In genomic region chr11:60195923-60196368, GRCh38 we compare ENCODE assay signal across 13 cellular contexts. TPM values are rescaled to one million over a fixed set of nuclear protein-coding genes. Genes with fewer than 3 reads are reported as not detected.
DNase-seq lines count a peak whose midpoint lies in the region; ATAC-seq and TF ChIP-seq lines count a peak whose summit lies in the region.
"Had no signal": no experiment of that assay in that cellular context is flagged by ENCODE, and none has a peak within 500 bp of the region (broad histone marks: within the 10 kb centered on the region; RNA-seq: fewer than 3 reads in every experiment).

No MANE protein-coding gene starts in this region.

- H3K4me1 Mint-ChIP-seq in nephron: no peaks in the 10 kb centered on the region
- H3K4me1 Mint-ChIP-seq: central memory CD8-positive, alpha-beta T cell had no signal

- H3K36me3 ChIP-seq in OCI-LY3 (replicated peaks; ENCODE audit: low read depth, low read length) (peaks cover 14% of the 10 kb centered on the region), esophagus squamous epithelium (no peaks in the 10 kb centered on the region)
- H3K36me3 ChIP-seq: neutrophil had no signal

- H4K20me1 ChIP-seq in OCI-LY3 (ENCODE audit: insufficient read depth, low read length): no peaks in the 10 kb centered on the region

- TF ChIP-seq CTCF in GM12865 (IDR thresholded peaks at IDR 0.05; ENCODE audit: insufficient read depth, low read depth, low read length, missing control alignments): no peak
- no peak for TF ChIP-seq CTCF in OCI-LY3 (IDR thresholded peaks at IDR 0.05; ENCODE audit: low read depth, low read length)
- TF ChIP-seq CTCF in nephron (IDR thresholded peaks at IDR 0.05; ENCODE audit: unreplicated experiment in 3 of 3): no peak
- no peak for TF ChIP-seq CTCF in esophagus squamous epithelium (IDR thresholded peaks at IDR 0.05)

- H3K27ac Mint-ChIP-seq in nephron: peak overlapping the region in 2 of 3 experiments; percentile 50 to 76

- H3K27me3 Mint-ChIP-seq in nephron (ENCODE audit: low read depth): no peaks in the 10 kb centered on the region

- 69% methylated on average over 4 of the region's 4 CpGs for WGBS in esophagus squamous epithelium, 2 donors

- TF ChIP-seq POLR2A in esophagus squamous epithelium (IDR thresholded peaks at IDR 0.05): no peak

- peaks cover 11% of the 10 kb centered on the region for H3K9me3 Mint-ChIP-seq in nephron
- H3K9me3 Mint-ChIP-seq: central memory CD8-positive, alpha-beta T cell had no signal

- peak overlapping the region; percentile 50; the same call in 1 of the 2 replicates for H2AFZ ChIP-seq in OCI-LY3 (ENCODE audit: low read depth, low read length)

- intact Hi-C loops in esophagus squamous epithelium (cut with DNase I): no loop called here

- no peak overlapping the region for H3K4me3 Mint-ChIP-seq in nephron
- H3K4me3 Mint-ChIP-seq: central memory CD8-positive, alpha-beta T cell had no signal

- H3K4me1 ChIP-seq in OCI-LY3 (ENCODE audit: low read length): peaks cover 22% of the 10 kb centered on the region
- no peaks in the 10 kb centered on the region for H3K4me1 ChIP-seq in esophagus squamous epithelium

- ATAC-seq in GM21390 (IDR thresholded peaks at IDR 0.05; ENCODE audit: unreplicated experiment): peak; percentile 62
- ATAC-seq in HG02884 (IDR thresholded peaks at IDR 0.05; ENCODE audit: unreplicated experiment): no peak

- H3K9ac ChIP-seq in OCI-LY3 (ENCODE audit: low read length): no peak overlapping the region

- H3K9me3 ChIP-seq in OCI-LY3 (ENCODE audit: insufficient read depth, low read length) (peaks cover 25% of the 10 kb centered on the region), esophagus squamous epithelium (no peaks in the 10 kb centered on the region)
- H3K9me3 ChIP-seq: neutrophil had no signal

- H3K27me3 ChIP-seq in OCI-LY3 (ENCODE audit: low read depth, low read length): no peaks in the 10 kb centered on the region
- H3K27me3 ChIP-seq in esophagus squamous epithelium: no peaks in the 10 kb centered on the region
- H3K27me3 ChIP-seq: neutrophil had no signal

- DNase-seq in GM12865 (ENCODE audit: low read depth) (peak; percentile 64), middle frontal gyrus (ENCODE audit: extremely low spot score, low spot score) (no peak), esophagus squamous epithelium (lab: John Stamatoyannopoulos, UW) (no peak), NCI-H1436 (lab: John Stamatoyannopoulos, UW) (no peak)
- DNase-seq: Calu3; NCI-H1694; stimulated activated CD4-positive, alpha-beta T cell treated with anti-CD3 and anti-CD28 coated beads, Interleukin-2, amount 100 ng/mL, for 24 hours had no signal

- H3K79me2 ChIP-seq in OCI-LY3 (ENCODE audit: low read length): no peaks in the 10 kb centered on the region

- no peaks in the 10 kb centered on the region for H3K36me3 Mint-ChIP-seq in nephron (ENCODE audit: low read depth)

- H3K27ac ChIP-seq in OCI-LY3 (ENCODE audit: low read length) (no peak overlapping the region), esophagus squamous epithelium (peak overlapping the region in 2 of 4 donors; percentile 21 to 46)
- H3K27ac ChIP-seq: neutrophil had no signal

- H3K4me2 ChIP-seq in OCI-LY3 (ENCODE audit: low read length): peak overlapping the region; percentile 13

- no peak overlapping the region for H3K4me3 ChIP-seq in GM12865 (ENCODE audit: low read depth, low read length)
- H3K4me3 ChIP-seq in OCI-LY3 (ENCODE audit: low read length): no peak overlapping the region
- no peak overlapping the region for H3K4me3 ChIP-seq in esophagus squamous epithelium

RNA-seq across cellular contexts. Expression of gene MS4A6A, which starts 13.1 kb away (rescaled TPM):
- 10 to 100 TPM in 2 of 4 donors, 1 to 10 TPM in 2; 2.7 to 87.7 (median 23.7) TPM for total RNA-seq in esophagus squamous epithelium
- total RNA-seq: Calu3 had no signal

RNA-seq across cellular contexts. Expression of gene MS4A4E, which starts 47.0 kb away (rescaled TPM):
- total RNA-seq in esophagus squamous epithelium: 1 to 10 TPM in 1 of 4 donors, under 1 TPM in 2, not detected in 1; 0.32 to 4.2 (median 0.88) TPM
- total RNA-seq: Calu3 had no signal
